ENCODE assay signal across 1 cellular context in the genomic region with DNA sequence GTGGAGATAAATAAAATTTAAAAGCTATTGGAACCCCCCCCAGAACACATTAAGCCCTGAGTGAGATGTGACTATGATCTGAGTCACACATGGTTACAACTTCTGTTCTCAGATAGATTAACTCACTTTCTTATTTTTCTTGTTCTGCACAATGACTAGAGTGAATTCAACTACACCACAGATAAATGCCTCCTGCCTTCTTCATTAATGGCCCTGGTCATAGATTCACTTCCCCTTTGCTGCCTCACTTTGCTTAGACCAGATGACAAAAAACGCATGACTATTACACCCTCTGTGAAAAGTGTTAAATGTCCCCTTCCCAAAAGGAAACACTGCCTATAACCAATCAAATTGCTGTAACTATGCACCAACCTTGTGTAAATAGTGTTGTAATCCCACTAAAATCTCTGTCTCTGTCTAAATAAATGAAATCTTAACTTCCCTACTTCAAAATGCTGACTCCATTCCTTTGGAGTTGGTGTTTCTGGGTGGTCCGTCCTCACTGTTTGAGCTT.
A peak's percentile ranks its signal among the peaks of the same experiment; 100 is the strongest.
TF ChIP-seq lines count a peak whose summit lies in the region.

No MANE protein-coding gene starts in this region.

TF ChIP-seq in GM12878, 131 proteins besides CTCF, POLR2A, EP300 and RAD21 (continued from another document):
- TF ChIP-seq, protein P1, sequence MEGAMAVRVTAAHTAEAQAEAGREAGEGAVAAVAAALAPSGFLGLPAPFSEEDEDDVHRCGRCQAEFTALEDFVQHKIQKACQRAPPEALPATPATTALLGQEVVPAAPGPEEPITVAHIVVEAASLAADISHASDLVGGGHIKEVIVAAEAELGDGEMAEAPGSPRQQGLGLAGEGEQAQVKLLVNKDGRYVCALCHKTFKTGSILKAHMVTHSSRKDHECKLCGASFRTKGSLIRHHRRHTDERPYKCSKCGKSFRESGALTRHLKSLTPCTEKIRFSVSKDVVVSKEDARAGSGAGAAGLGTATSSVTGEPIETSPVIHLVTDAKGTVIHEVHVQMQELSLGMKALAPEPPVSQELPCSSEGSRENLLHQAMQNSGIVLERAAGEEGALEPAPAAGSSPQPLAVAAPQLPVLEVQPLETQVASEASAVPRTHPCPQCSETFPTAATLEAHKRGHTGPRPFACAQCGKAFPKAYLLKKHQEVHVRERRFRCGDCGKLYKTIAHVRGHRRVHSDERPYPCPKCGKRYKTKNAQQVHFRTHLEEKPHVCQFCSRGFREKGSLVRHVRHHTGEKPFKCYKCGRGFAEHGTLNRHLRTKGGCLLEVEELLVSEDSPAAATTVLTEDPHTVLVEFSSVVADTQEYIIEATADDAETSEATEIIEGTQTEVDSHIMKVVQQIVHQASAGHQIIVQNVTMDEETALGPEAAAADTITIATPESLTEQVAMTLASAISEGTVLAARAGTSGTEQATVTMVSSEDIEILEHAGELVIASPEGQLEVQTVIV (IDR thresholded peaks at IDR 0.05; ENCODE audit: borderline replicate concordance, partially characterized antibody), result no peak
- TF ChIP-seq CHD1 (IDR thresholded peaks at IDR 0.05; ENCODE audit: low read depth, low read length) (no peak), MYB (IDR thresholded peaks at IDR 0.05; ENCODE audit: borderline replicate concordance, low read depth, low read length) (no peak), SREBF2 (IDR thresholded peaks at IDR 0.05; ENCODE audit: low read length) (no peak), SRF (IDR thresholded peaks at IDR 0.05; ENCODE audit: low read depth in 2 of 2, low read length in 2 of 2) (no peak), BMI1 (IDR thresholded peaks at IDR 0.05; ENCODE audit: borderline replicate concordance) (peak; percentile 15; the same call in 1 of the 2 replicates), TBL1XR1 (IDR thresholded peaks at IDR 0.05; ENCODE audit: low read depth, low read length) (no peak), SMAD1 (IDR thresholded peaks at IDR 0.05; ENCODE audit: low read depth, partially characterized antibody) (no peak), JUNB (IDR thresholded peaks at IDR 0.05) (no peak), NRF1 (conservative IDR thresholded peaks at IDR 0.05; ENCODE audit: low read depth, low read length) (no peak), NFYA (IDR thresholded peaks at IDR 0.05; ENCODE audit: borderline replicate concordance, low read depth, low read length) (no peak), ZNF274 (IDR thresholded peaks at IDR 0.05; ENCODE audit: insufficient read depth, insufficient read length) (no peak), RFX5 (IDR thresholded peaks at IDR 0.05; ENCODE audit: low read depth, low read length) (peak; percentile 83), ETV6 (conservative IDR thresholded peaks at IDR 0.05 in 1 of 2, IDR thresholded peaks at IDR 0.05 in 1 of 2; ENCODE audit: borderline replicate concordance in 1 of 2, low read depth in 1 of 2) (no peak), BRCA1 (IDR thresholded peaks at IDR 0.05; ENCODE audit: low read depth, low read length) (no peak), NR2F1 (conservative IDR thresholded peaks at IDR 0.05) (no peak)
- TF ChIP-seq, protein P2, sequence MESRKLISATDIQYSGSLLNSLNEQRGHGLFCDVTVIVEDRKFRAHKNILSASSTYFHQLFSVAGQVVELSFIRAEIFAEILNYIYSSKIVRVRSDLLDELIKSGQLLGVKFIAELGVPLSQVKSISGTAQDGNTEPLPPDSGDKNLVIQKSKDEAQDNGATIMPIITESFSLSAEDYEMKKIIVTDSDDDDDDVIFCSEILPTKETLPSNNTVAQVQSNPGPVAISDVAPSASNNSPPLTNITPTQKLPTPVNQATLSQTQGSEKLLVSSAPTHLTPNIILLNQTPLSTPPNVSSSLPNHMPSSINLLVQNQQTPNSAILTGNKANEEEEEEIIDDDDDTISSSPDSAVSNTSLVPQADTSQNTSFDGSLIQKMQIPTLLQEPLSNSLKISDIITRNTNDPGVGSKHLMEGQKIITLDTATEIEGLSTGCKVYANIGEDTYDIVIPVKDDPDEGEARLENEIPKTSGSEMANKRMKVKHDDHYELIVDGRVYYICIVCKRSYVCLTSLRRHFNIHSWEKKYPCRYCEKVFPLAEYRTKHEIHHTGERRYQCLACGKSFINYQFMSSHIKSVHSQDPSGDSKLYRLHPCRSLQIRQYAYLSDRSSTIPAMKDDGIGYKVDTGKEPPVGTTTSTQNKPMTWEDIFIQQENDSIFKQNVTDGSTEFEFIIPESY (IDR thresholded peaks at IDR 0.05), result no peak
- TF ChIP-seq, protein P3, sequence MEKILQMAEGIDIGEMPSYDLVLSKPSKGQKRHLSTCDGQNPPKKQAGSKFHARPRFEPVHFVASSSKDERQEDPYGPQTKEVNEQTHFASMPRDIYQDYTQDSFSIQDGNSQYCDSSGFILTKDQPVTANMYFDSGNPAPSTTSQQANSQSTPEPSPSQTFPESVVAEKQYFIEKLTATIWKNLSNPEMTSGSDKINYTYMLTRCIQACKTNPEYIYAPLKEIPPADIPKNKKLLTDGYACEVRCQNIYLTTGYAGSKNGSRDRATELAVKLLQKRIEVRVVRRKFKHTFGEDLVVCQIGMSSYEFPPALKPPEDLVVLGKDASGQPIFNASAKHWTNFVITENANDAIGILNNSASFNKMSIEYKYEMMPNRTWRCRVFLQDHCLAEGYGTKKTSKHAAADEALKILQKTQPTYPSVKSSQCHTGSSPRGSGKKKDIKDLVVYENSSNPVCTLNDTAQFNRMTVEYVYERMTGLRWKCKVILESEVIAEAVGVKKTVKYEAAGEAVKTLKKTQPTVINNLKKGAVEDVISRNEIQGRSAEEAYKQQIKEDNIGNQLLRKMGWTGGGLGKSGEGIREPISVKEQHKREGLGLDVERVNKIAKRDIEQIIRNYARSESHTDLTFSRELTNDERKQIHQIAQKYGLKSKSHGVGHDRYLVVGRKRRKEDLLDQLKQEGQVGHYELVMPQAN (conservative IDR thresholded peaks at IDR 0.05), result no peak
